In the genomic region with DNA sequence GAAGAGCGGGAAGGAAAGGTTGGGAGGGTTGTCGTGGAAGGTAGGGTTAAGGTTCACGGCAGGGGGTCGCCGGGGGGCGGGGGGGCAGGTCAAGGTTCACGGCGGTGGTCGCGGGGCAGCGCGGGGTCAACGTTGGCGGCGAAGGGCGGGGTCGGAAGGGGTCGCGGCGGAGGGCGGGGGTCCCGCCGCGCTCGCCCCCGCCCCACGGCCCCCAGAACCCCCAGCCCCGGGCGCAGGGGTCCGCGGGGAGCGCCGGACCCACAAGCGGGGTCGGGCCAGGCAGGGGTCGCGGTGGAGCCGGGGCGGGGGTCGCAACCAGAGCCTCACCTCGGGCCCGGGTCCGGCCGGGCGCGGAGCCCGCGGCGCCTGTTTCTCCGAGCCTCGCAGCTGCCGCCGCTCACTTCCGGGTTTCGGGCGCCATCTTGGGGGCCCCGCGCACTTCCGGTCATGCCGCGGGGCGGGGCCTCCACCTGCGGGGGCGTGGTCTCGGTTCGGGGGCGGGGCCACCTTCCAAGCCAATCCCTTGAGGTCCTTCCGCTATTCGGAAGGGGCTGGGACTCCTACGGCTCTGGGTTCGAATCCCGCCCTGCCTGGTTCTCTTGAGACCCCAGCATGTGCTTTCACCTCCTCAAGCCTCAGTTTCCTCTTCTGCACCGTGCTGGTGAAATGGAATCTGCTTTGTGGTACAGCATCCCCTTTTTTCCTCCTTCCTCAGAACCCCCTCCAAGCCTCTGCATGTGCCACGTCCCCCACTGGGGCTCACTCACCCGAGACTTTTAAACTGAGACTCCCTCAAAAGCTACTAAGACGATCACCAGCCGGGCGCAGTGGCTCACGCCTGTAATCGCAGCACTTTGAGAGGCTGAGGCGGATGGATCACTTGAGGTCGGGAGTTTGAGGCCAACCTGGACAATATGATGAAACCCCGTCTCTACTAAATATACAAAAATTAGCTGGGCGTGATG, we compare ENCODE assay signal across 1 cellular context.
TF ChIP-seq lines count a peak whose summit lies in the region.

A gene with protein sequence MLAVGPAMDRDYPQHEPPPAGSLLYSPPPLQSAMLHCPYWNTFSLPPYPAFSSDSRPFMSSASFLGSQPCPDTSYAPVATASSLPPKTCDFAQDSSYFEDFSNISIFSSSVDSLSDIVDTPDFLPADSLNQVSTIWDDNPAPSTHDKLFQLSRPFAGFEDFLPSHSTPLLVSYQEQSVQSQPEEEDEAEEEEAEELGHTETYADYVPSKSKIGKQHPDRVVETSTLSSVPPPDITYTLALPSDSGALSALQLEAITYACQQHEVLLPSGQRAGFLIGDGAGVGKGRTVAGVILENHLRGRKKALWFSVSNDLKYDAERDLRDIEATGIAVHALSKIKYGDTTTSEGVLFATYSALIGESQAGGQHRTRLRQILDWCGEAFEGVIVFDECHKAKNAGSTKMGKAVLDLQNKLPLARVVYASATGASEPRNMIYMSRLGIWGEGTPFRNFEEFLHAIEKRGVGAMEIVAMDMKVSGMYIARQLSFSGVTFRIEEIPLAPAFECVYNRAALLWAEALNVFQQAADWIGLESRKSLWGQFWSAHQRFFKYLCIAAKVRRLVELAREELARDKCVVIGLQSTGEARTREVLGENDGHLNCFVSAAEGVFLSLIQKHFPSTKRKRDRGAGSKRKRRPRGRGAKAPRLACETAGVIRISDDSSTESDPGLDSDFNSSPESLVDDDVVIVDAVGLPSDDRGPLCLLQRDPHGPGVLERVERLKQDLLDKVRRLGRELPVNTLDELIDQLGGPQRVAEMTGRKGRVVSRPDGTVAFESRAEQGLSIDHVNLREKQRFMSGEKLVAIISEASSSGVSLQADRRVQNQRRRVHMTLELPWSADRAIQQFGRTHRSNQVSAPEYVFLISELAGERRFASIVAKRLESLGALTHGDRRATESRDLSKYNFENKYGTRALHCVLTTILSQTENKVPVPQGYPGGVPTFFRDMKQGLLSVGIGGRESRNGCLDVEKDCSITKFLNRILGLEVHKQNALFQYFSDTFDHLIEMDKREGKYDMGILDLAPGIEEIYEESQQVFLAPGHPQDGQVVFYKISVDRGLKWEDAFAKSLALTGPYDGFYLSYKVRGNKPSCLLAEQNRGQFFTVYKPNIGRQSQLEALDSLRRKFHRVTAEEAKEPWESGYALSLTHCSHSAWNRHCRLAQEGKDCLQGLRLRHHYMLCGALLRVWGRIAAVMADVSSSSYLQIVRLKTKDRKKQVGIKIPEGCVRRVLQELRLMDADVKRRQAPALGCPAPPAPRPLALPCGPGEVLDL (N-terminal part only) (minus strand): TSS at position 424 of the 965 bp plus-strand sequence. CDS start 19,992 bp downstream, outside the sequence.

TF ChIP-seq in HEK293, 187 proteins besides CTCF, POLR2A, EP300 and RAD21 (continued from another document and continues in another):
- TF ChIP-seq, protein P1, sequence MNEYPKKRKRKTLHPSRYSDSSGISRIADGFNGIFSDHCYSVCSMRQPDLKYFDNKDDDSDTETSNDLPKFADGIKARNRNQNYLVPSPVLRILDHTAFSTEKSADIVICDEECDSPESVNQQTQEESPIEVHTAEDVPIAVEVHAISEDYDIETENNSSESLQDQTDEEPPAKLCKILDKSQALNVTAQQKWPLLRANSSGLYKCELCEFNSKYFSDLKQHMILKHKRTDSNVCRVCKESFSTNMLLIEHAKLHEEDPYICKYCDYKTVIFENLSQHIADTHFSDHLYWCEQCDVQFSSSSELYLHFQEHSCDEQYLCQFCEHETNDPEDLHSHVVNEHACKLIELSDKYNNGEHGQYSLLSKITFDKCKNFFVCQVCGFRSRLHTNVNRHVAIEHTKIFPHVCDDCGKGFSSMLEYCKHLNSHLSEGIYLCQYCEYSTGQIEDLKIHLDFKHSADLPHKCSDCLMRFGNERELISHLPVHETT (tag by site-specific recombination; IDR thresholded peaks at IDR 0.05): peak; percentile 35; the same call in 1 of the 2 replicates
- TF ChIP-seq ZBTB8A (tag by site-specific recombination; IDR thresholded peaks at IDR 0.05): peak; percentile 86
- no peak for TF ChIP-seq ZBTB17 (tag by site-specific recombination; IDR thresholded peaks at IDR 0.05)
- TF ChIP-seq ZNF660 (tag by site-specific recombination; IDR thresholded peaks at IDR 0.05): peak; percentile 61; the same call in 1 of the 2 replicates
- TF ChIP-seq ZIC2 (tag by site-specific recombination; IDR thresholded peaks at IDR 0.05): peak; percentile 45; the same call in 1 of the 2 replicates
- TF ChIP-seq GFI1B (tag by site-specific recombination; IDR thresholded peaks at IDR 0.05): no peak
- no peak for TF ChIP-seq ZNF202 (tag by site-specific recombination; IDR thresholded peaks at IDR 0.05; ENCODE audit: borderline replicate concordance)
- 0 out of 2 replicates have a peak, but pooled peaks have one; percentile 48 for TF ChIP-seq ZXDB (tag by site-specific recombination; IDR thresholded peaks at IDR 0.05)
- peak; percentile 16 for TF ChIP-seq ZNF335 (tag by site-specific recombination; conservative IDR thresholded peaks at IDR 0.05)
- no peak for TF ChIP-seq HOXC10 (CRISPR knock-in tag; IDR thresholded peaks at IDR 0.05)
- TF ChIP-seq ZNF214 (tag by site-specific recombination; IDR thresholded peaks at IDR 0.05; ENCODE audit: borderline replicate concordance): no peak
- TF ChIP-seq, protein P2, sequence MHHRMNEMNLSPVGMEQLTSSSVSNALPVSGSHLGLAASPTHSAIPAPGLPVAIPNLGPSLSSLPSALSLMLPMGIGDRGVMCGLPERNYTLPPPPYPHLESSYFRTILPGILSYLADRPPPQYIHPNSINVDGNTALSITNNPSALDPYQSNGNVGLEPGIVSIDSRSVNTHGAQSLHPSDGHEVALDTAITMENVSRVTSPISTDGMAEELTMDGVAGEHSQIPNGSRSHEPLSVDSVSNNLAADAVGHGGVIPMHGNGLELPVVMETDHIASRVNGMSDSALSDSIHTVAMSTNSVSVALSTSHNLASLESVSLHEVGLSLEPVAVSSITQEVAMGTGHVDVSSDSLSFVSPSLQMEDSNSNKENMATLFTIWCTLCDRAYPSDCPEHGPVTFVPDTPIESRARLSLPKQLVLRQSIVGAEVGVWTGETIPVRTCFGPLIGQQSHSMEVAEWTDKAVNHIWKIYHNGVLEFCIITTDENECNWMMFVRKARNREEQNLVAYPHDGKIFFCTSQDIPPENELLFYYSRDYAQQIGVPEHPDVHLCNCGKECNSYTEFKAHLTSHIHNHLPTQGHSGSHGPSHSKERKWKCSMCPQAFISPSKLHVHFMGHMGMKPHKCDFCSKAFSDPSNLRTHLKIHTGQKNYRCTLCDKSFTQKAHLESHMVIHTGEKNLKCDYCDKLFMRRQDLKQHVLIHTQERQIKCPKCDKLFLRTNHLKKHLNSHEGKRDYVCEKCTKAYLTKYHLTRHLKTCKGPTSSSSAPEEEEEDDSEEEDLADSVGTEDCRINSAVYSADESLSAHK (tag by site-specific recombination; IDR thresholded peaks at IDR 0.05): 0 out of 2 replicates have a peak, but pooled peaks have one; percentile 37
- peak; percentile 68; the same call in 1 of the 2 replicates for TF ChIP-seq ZNF24 (tag by site-specific recombination; IDR thresholded peaks at IDR 0.05)
- peak; percentile 14; the same call in 1 of the 2 replicates for TF ChIP-seq KLF8 (tag by site-specific recombination; IDR thresholded peaks at IDR 0.05)
- no peak for TF ChIP-seq BCL11A (tag by site-specific recombination; IDR thresholded peaks at IDR 0.05; ENCODE audit: low read depth)
- TF ChIP-seq, protein P3, sequence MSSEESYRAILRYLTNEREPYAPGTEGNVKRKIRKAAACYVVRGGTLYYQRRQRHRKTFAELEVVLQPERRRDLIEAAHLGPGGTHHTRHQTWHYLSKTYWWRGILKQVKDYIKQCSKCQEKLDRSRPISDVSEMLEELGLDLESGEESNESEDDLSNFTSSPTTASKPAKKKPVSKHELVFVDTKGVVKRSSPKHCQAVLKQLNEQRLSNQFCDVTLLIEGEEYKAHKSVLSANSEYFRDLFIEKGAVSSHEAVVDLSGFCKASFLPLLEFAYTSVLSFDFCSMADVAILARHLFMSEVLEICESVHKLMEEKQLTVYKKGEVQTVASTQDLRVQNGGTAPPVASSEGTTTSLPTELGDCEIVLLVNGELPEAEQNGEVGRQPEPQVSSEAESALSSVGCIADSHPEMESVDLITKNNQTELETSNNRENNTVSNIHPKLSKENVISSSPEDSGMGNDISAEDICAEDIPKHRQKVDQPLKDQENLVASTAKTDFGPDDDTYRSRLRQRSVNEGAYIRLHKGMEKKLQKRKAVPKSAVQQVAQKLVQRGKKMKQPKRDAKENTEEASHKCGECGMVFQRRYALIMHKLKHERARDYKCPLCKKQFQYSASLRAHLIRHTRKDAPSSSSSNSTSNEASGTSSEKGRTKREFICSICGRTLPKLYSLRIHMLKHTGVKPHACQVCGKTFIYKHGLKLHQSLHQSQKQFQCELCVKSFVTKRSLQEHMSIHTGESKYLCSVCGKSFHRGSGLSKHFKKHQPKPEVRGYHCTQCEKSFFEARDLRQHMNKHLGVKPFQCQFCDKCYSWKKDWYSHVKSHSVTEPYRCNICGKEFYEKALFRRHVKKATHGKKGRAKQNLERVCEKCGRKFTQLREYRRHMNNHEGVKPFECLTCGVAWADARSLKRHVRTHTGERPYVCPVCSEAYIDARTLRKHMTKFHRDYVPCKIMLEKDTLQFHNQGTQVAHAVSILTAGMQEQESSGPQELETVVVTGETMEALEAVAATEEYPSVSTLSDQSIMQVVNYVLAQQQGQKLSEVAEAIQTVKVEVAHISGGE (tag by site-specific recombination; conservative IDR thresholded peaks at IDR 0.05; ENCODE audit: low read depth): peak; percentile 56
- TF ChIP-seq SP2 (tag by site-specific recombination; IDR thresholded peaks at IDR 0.05): peak; percentile 86
- TF ChIP-seq KLF10 (tag by site-specific recombination; IDR thresholded peaks at IDR 0.05): peak; percentile 63
- 0 out of 2 replicates have a peak, but pooled peaks have one; percentile 27 for TF ChIP-seq ZNF785 (tag by site-specific recombination; IDR thresholded peaks at IDR 0.05)
- TF ChIP-seq SP3 (tag by site-specific recombination; IDR thresholded peaks at IDR 0.05): peak; percentile 96
- TF ChIP-seq, protein P4, sequence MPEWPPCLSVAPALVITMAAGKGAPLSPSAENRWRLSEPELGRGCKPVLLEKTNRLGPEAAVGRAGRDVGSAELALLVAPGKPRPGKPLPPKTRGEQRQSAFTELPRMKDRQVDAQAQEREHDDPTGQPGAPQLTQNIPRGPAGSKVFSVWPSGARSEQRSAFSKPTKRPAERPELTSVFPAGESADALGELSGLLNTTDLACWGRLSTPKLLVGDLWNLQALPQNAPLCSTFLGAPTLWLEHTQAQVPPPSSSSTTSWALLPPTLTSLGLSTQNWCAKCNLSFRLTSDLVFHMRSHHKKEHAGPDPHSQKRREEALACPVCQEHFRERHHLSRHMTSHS (tag by site-specific recombination; IDR thresholded peaks at IDR 0.05): no peak
- peak; percentile 87 for TF ChIP-seq ZBTB7A (tag by site-specific recombination; IDR thresholded peaks at IDR 0.05; ENCODE audit: low read depth)
- TF ChIP-seq WT1 (tag by site-specific recombination; IDR thresholded peaks at IDR 0.05): peak; percentile 11; the same call in 1 of the 2 replicates
- no peak for TF ChIP-seq ZNF223 (tag by site-specific recombination; IDR thresholded peaks at IDR 0.05)
- peak; percentile 26; the same call in 1 of the 2 replicates for TF ChIP-seq KLF1 (tag by site-specific recombination; IDR thresholded peaks at IDR 0.05)
- TF ChIP-seq ZEB2 (tag by site-specific recombination; IDR thresholded peaks at IDR 0.05): peak; percentile 43; the same call in 1 of the 2 replicates
- TF ChIP-seq, protein P5, sequence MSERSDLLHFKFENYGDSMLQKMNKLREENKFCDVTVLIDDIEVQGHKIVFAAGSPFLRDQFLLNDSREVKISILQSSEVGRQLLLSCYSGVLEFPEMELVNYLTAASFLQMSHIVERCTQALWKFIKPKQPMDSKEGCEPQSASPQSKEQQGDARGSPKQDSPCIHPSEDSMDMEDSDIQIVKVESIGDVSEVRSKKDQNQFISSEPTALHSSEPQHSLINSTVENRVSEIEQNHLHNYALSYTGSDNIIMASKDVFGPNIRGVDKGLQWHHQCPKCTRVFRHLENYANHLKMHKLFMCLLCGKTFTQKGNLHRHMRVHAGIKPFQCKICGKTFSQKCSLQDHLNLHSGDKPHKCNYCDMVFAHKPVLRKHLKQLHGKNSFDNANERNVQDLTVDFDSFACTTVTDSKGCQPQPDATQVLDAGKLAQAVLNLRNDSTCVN (tag by site-specific recombination; optimal IDR thresholded peaks at IDR 0.05): peak; percentile 22
- no peak for TF ChIP-seq ZNF701 (tag by site-specific recombination; IDR thresholded peaks at IDR 0.05)
- TF ChIP-seq YY1 (tag by site-specific recombination; IDR thresholded peaks at IDR 0.05): peak; percentile 83
- no peak for TF ChIP-seq SETDB1 (IDR thresholded peaks at IDR 0.05; ENCODE audit: insufficient read length, low read length)
- peak; percentile 77 for TF ChIP-seq KLF9 (tag by site-specific recombination; IDR thresholded peaks at IDR 0.05; ENCODE audit: low read depth)
- TF ChIP-seq, protein P6, sequence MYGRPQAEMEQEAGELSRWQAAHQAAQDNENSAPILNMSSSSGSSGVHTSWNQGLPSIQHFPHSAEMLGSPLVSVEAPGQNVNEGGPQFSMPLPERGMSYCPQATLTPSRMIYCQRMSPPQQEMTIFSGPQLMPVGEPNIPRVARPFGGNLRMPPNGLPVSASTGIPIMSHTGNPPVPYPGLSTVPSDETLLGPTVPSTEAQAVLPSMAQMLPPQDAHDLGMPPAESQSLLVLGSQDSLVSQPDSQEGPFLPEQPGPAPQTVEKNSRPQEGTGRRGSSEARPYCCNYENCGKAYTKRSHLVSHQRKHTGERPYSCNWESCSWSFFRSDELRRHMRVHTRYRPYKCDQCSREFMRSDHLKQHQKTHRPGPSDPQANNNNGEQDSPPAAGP (tag by site-specific recombination; IDR thresholded peaks at IDR 0.05): peak; percentile 45; the same call in 1 of the 2 replicates
- no peak for TF ChIP-seq ZNF157 (tag by site-specific recombination; IDR thresholded peaks at IDR 0.05)
- TF ChIP-seq SP7 (tag by site-specific recombination; IDR thresholded peaks at IDR 0.05): peak; percentile 54
- TF ChIP-seq, protein P7, sequence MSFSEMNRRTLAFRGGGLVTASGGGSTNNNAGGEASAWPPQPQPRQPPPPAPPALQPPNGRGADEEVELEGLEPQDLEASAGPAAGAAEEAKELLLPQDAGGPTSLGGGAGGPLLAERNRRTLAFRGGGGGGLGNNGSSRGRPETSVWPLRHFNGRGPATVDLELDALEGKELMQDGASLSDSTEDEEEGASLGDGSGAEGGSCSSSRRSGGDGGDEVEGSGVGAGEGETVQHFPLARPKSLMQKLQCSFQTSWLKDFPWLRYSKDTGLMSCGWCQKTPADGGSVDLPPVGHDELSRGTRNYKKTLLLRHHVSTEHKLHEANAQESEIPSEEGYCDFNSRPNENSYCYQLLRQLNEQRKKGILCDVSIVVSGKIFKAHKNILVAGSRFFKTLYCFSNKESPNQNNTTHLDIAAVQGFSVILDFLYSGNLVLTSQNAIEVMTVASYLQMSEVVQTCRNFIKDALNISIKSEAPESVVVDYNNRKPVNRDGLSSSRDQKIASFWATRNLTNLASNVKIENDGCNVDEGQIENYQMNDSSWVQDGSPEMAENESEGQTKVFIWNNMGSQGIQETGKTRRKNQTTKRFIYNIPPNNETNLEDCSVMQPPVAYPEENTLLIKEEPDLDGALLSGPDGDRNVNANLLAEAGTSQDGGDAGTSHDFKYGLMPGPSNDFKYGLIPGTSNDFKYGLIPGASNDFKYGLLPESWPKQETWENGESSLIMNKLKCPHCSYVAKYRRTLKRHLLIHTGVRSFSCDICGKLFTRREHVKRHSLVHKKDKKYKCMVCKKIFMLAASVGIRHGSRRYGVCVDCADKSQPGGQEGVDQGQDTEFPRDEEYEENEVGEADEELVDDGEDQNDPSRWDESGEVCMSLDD (tag by site-specific recombination; IDR thresholded peaks at IDR 0.05): peak; percentile 71; the same call in 1 of the 2 replicates
- TF ChIP-seq ZFP69B (tag by site-specific recombination; IDR thresholded peaks at IDR 0.05): peak; percentile 25; the same call in 1 of the 2 replicates
- no peak for TF ChIP-seq TRIM28 (IDR thresholded peaks at IDR 0.05; ENCODE audit: borderline replicate concordance, low read length)
- no peak for TF ChIP-seq ZNF521 (tag by site-specific recombination; IDR thresholded peaks at IDR 0.05)
